In genomic region chr2:42360890-42361727, GRCh38 we compare ENCODE assay signal across 8 cellular contexts. TPM values are rescaled to one million over a fixed set of nuclear protein-coding genes. Genes with fewer than 3 reads are reported as not detected.
DNase-seq lines count a peak whose midpoint lies in the region; ATAC-seq, FAIRE-seq and TF ChIP-seq lines count a peak whose summit lies in the region.

COX7A2L (minus strand) TSS chr2:42361217; CDS start chr2:42361161, 56 bp downstream.

- peak; percentile 73 for TF ChIP-seq POLR2A in endothelial cell of umbilical vein (IDR thresholded peaks at IDR 0.05; ENCODE audit: low read depth, low read length)

- H3K9me3 ChIP-seq in OCI-LY7 (ENCODE audit: low read length) (no peaks in the 10 kb centered on the region), endothelial cell of umbilical vein (replicated peaks; ENCODE audit: control insufficient read depth, insufficient read depth, low read length) (no peaks in the 10 kb centered on the region)

- H3K9me2 ChIP-seq in OCI-LY7 (ENCODE audit: insufficient read depth, low read length) = no peaks in the 10 kb centered on the region

- peak; percentile 70 for TF ChIP-seq CTCF in OCI-LY7 (conservative IDR thresholded peaks at IDR 0.05; ENCODE audit: low read length)
- peak in 1 of 2 donors; percentile 33 for TF ChIP-seq CTCF in endothelial cell of umbilical vein (IDR thresholded peaks at IDR 0.05; ENCODE audit: extremely low read depth in 1 of 2, insufficient read depth in 1 of 2, low read depth in 1 of 2, low read length in 2 of 2)

- H3K79me2 ChIP-seq in OCI-LY7 (ENCODE audit: insufficient read depth, low read depth, low read length) (peaks cover 48% of the 10 kb centered on the region), endothelial cell of umbilical vein (ENCODE audit: control insufficient read depth, insufficient read depth, low read length) (peaks cover 45% of the 10 kb centered on the region)

- CTCF ChIA-PET in OCI-LY7 (lab: Charles Lee; ENCODE audit: unreplicated experiment) (no interaction called here), endothelial cell of umbilical vein (lab: Charles Lee) (interaction anchor here (0.9 to 2.8 kb wide), 3 partner anchors 33 to 302 kb away, joined by 3 to 9 read pairs (median 8); no protein-coding TSS in a partner anchor)

- H3K4me3 ChIP-seq in OCI-LY7 (ENCODE audit: low read depth, low read length, poor library complexity, severe bottlenecking) (peak within 1 kb of the TSS; percentile 96), endothelial cell of umbilical vein (replicated peaks in 1 of 3; ENCODE audit: insufficient read depth in 1 of 3, low read depth in 1 of 3, low read length in 3 of 3) (peak within 1 kb of the TSS; percentile 61 to 92 (median 77))

- peaks cover 1 to 2% of the 10 kb centered on the region in 2 experiments for H3K27me3 ChIP-seq in endothelial cell of umbilical vein (ENCODE audit: control insufficient read depth in 2 of 2, insufficient read depth in 2 of 2, low read length in 2 of 2)

- ATAC-seq in GM21526 (IDR thresholded peaks at IDR 0.05; ENCODE audit: low FRiP score, unreplicated experiment) = peak; percentile 92

- H2AFZ ChIP-seq in OCI-LY7 (ENCODE audit: low read length) = peak within 1 kb of the TSS; percentile 97
- peak within 1 kb of the TSS; percentile 88 for H2AFZ ChIP-seq in endothelial cell of umbilical vein (ENCODE audit: low read depth, low read length)

- no peaks in the 10 kb centered on the region for H3K9me1 ChIP-seq in endothelial cell of umbilical vein (replicated peaks; ENCODE audit: control insufficient read depth, extremely low read depth, insufficient read depth, low read length)

- peak within 1 kb of the TSS; percentile 79 for H3K27ac ChIP-seq in OCI-LY7 (ENCODE audit: low read depth, low read length, poor library complexity, severe bottlenecking)
- H3K27ac ChIP-seq in endothelial cell of umbilical vein (ENCODE audit: insufficient read depth, low read depth, low read length) = peak within 1 kb of the TSS; percentile 97

- intact Hi-C loops in OCI-LY7 (cut with micrococcal nuclease; ENCODE audit: unreplicated experiment) (loop anchor here (5.0 to 10.0 kb wide), 2 partner anchors 264 to 304 kb away; no protein-coding TSS in a partner anchor), endothelial cell of umbilical vein (cut with micrococcal nuclease) (loop anchor here (1.0 to 2.0 kb wide), 6 partner anchors 32 to 314 kb away; partner anchors contain the start of gene EML4)

- H3K36me3 ChIP-seq in OCI-LY7 (ENCODE audit: insufficient read depth, low read length) (peaks cover 18% of the 10 kb centered on the region), endothelial cell of umbilical vein (ENCODE audit: control insufficient read depth in 2 of 2, extremely low read depth in 1 of 2, insufficient read depth in 2 of 2, low read length in 2 of 2) (no peaks in the 10 kb centered on the region)

- peak within 1 kb of the TSS; percentile 94 for H3K9ac ChIP-seq in endothelial cell of umbilical vein (replicated peaks; ENCODE audit: extremely low read depth, insufficient read depth, low read length)

- H3K4me2 ChIP-seq in OCI-LY7 (ENCODE audit: low read length) (peak within 1 kb of the TSS; percentile 82), endothelial cell of umbilical vein (ENCODE audit: insufficient read depth, low read length) (peak within 1 kb of the TSS; percentile 87)

- POLR2A ChIA-PET in OCI-LY7 (lab: Charles Lee) = interaction anchor here (0.6 to 0.8 kb wide), 2 partner anchors 12 to 330 kb away, joined by 3 read pairs; no protein-coding TSS in a partner anchor
- POLR2A ChIA-PET in endothelial cell of umbilical vein (lab: Charles Lee) = no interaction called here

- BruUV-seq in OCI-LY7 (replicated peaks; lab: Mats Ljungman, UMichigan) (no TSS peak), endothelial cell of umbilical vein (replicated peaks; lab: Mats Ljungman, UMichigan) (TSS peak; percentile 61)

- peak; percentile 97 for FAIRE-seq in endothelial cell of umbilical vein (lab: Jason Lieb, UNC)

- DNase-seq in DMS 273 treated with DMSO at 0.1 percent for 48 hours (lab: John Stamatoyannopoulos, UW) (peak; percentile 92), HuH-7.5 (ENCODE audit: low spot score) (peak; percentile 83), OCI-LY7 (ENCODE audit: low spot score) (peak; percentile 97), activated T-cell treated with anti-CD3 and anti-CD28 coated beads for 1 hour (ENCODE audit: low read depth) (peak; percentile 95), endothelial cell of umbilical vein (ENCODE audit: low read depth, low spot score) (peak; percentile 97), middle frontal gyrus (ENCODE audit: extremely low spot score, low spot score) (peak; percentile 91)
- DNase-seq in stimulated activated CD8-positive, alpha-beta memory T cell treated with anti-CD3 and anti-CD28 coated beads, Interleukin-2, amount 100 ng/mL, for 48 hours (ENCODE audit: low read depth in 2 of 2) = peak; percentile 90 to 93

- dilution Hi-C loops in endothelial cell of umbilical vein (cut with MboI; ENCODE audit: extremely low pct_ligation_motif_present, low sequenced_read_pairs) = no loop called here

- H3K4me1 ChIP-seq in OCI-LY7 (ENCODE audit: insufficient read depth, low read length, poor library complexity, severe bottlenecking) (peaks cover 27% of the 10 kb centered on the region), endothelial cell of umbilical vein (ENCODE audit: control insufficient read depth, extremely low read depth, insufficient read depth, low read length) (peaks cover 18% of the 10 kb centered on the region)

- H4K20me1 ChIP-seq in OCI-LY7 (ENCODE audit: insufficient read depth, low read length) (peaks cover 8% of the 10 kb centered on the region; the same call in 1 of the 2 replicates), endothelial cell of umbilical vein (replicated peaks; ENCODE audit: control insufficient read depth, extremely low read depth, insufficient read depth, low read length) (no peaks in the 10 kb centered on the region)

TF ChIP-seq in endothelial cell of umbilical vein, 7 proteins besides CTCF, POLR2A, EP300 and RAD21:
- TF ChIP-seq JUN (IDR thresholded peaks at IDR 0.05; ENCODE audit: borderline replicate concordance, insufficient read depth, insufficient read length, low read depth) (no peak), GATA2 (IDR thresholded peaks at IDR 0.05; ENCODE audit: insufficient read depth, insufficient read length, low read depth, low read length) (no peak), EZH2 (IDR thresholded peaks at IDR 0.05; ENCODE audit: borderline replicate concordance, low read depth, low read length, severe bottlenecking) (no peak), MYC (IDR thresholded peaks at IDR 0.05; ENCODE audit: low read depth, low read length) (no peak), FOS (IDR thresholded peaks at IDR 0.05; ENCODE audit: borderline replicate concordance, insufficient read depth, low read length) (no peak), MAX (IDR thresholded peaks at IDR 0.05; ENCODE audit: insufficient read depth, insufficient read length) (peak; percentile 47), POLR2AphosphoS5 (IDR thresholded peaks at IDR 0.05; ENCODE audit: insufficient read depth, low read depth, low read length) (peak; percentile 75)

RNA-seq across cellular contexts. Expression of gene COX7A2L, which starts in this region (rescaled TPM):
- total RNA-seq in OCI-LY7 (2014; rRNA removed; shearing (Covaris generic)) = 121 and 130 TPM in 2 replicates
- 118 and 152 TPM in 2 replicates for total RNA-seq in OCI-LY7 (2022)
- total RNA-seq in endothelial cell of umbilical vein = 94.2 and 101 TPM in 2 replicates
- polyA plus RNA-seq in endothelial cell of umbilical vein = 86.6 and 119 TPM in 2 replicates
- 117 and 146 TPM in 2 replicates for polyA plus RNA-seq in endothelial cell of umbilical vein (2011; cell fraction: cytosol; rRNA removed)
- polyA plus RNA-seq in endothelial cell of umbilical vein (2011; cell fraction: nucleus; rRNA removed) = 40.6 and 50.7 TPM in 2 replicates
- 143 and 177 TPM in 2 replicates for polyA plus RNA-seq in endothelial cell of umbilical vein (2012)
- polyA minus RNA-seq in endothelial cell of umbilical vein = 57.2 and 60.5 TPM in 2 replicates
- 34.2 TPM for polyA minus RNA-seq in endothelial cell of umbilical vein (2011; cell fraction: cytosol; rRNA and poly(A)+ RNA removed)
- polyA minus RNA-seq in endothelial cell of umbilical vein (2011; cell fraction: nucleus; rRNA and poly(A)+ RNA removed) = 17.2 and 25.3 TPM in 2 replicates

Comparison
In these comparisons a context has a peak if more than half of its experiments do, and no peak if none do; other contexts are left out.
1. Peak in every context shown above with its lines: DNase-seq, ATAC-seq, H3K4me3 ChIP-seq and H3K27ac ChIP-seq.